1 cellular context compared by ENCODE assay signal in the genomic region with DNA sequence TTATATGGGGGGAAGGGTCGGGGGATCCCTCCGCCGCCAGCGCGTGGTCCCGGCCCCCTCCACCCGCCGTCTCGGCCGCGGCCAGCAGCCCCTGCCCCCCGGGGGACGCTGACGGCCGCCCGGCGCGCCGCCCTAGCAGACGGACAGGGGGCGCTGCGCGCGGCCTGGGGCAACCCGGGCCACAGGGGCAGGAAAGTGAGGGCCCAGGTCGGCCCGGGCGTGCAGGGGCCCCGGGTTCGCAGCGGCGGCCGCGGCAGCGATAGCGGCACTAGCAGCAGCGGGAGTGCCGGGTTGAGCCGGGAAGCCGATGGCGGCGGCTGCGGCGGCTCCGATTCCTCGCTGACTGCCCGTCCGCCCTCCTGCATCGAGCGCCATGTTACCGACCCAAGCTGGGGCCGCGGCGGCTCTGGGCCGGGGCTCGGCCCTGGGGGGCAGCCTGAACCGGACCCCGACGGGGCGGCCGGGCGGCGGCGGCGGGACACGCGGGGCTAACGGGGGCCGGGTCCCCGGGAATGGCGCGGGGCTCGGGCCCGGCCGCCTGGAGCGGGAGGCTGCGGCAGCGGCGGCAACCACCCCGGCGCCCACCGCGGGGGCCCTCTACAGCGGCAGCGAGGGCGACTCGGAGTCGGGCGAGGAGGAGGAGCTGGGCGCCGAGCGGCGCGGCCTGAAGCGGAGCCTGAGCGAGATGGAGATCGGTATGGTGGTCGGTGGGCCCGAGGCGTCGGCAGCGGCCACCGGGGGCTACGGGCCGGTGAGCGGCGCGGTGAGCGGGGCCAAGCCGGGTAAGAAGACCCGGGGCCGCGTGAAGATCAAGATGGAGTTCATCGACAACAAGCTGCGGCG.
TF ChIP-seq lines count a peak whose summit lies in the region.

No MANE protein-coding gene starts in this region.

TF ChIP-seq in SK-N-SH treated with all-trans-retinoic acid at 6 μM for 48 hours, 23 proteins besides CTCF, POLR2A, EP300 and RAD21 (continued from another document):
- TF ChIP-seq RARB (CRISPR knock-in tag; IDR thresholded peaks at IDR 0.05) (no peak), BACH2 (CRISPR knock-in tag; IDR thresholded peaks at IDR 0.05; ENCODE audit: borderline replicate concordance) (no peak), ZNF8 (CRISPR knock-in tag; IDR thresholded peaks at IDR 0.05) (no peak), CSDC2 (CRISPR knock-in tag; IDR thresholded peaks at IDR 0.05) (peak; percentile 95), ZNF565 (CRISPR knock-in tag; conservative IDR thresholded peaks at IDR 0.05; ENCODE audit: low read depth) (no peak), ZFP30 (CRISPR knock-in tag; IDR thresholded peaks at IDR 0.05) (no peak), PPARA (CRISPR knock-in tag; IDR thresholded peaks at IDR 0.05; ENCODE audit: borderline replicate concordance) (no peak; the same call in 1 of the 2 replicates), ESRRG (CRISPR knock-in tag; IDR thresholded peaks at IDR 0.05) (no peak), ZNF70 (CRISPR knock-in tag; IDR thresholded peaks at IDR 0.05) (no peak), POU6F1 (CRISPR knock-in tag; IDR thresholded peaks at IDR 0.05; ENCODE audit: borderline replicate concordance, low read depth) (no peak), ISL1 (CRISPR knock-in tag; IDR thresholded peaks at IDR 0.05) (no peak)
- TF ChIP-seq, protein P1, sequence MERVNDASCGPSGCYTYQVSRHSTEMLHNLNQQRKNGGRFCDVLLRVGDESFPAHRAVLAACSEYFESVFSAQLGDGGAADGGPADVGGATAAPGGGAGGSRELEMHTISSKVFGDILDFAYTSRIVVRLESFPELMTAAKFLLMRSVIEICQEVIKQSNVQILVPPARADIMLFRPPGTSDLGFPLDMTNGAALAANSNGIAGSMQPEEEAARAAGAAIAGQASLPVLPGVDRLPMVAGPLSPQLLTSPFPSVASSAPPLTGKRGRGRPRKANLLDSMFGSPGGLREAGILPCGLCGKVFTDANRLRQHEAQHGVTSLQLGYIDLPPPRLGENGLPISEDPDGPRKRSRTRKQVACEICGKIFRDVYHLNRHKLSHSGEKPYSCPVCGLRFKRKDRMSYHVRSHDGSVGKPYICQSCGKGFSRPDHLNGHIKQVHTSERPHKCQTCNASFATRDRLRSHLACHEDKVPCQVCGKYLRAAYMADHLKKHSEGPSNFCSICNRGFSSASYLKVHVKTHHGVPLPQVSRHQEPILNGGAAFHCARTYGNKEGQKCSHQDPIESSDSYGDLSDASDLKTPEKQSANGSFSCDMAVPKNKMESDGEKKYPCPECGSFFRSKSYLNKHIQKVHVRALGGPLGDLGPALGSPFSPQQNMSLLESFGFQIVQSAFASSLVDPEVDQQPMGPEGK (CRISPR knock-in tag; IDR thresholded peaks at IDR 0.05; ENCODE audit: borderline replicate concordance): no peak
TF ChIP-seq in SK-N-SH treated with all-trans-retinoic acid at 6 μM for 48 hours: peak in this region for 6.
